ENCODE assay signal across 1 cellular context in the genomic region with DNA sequence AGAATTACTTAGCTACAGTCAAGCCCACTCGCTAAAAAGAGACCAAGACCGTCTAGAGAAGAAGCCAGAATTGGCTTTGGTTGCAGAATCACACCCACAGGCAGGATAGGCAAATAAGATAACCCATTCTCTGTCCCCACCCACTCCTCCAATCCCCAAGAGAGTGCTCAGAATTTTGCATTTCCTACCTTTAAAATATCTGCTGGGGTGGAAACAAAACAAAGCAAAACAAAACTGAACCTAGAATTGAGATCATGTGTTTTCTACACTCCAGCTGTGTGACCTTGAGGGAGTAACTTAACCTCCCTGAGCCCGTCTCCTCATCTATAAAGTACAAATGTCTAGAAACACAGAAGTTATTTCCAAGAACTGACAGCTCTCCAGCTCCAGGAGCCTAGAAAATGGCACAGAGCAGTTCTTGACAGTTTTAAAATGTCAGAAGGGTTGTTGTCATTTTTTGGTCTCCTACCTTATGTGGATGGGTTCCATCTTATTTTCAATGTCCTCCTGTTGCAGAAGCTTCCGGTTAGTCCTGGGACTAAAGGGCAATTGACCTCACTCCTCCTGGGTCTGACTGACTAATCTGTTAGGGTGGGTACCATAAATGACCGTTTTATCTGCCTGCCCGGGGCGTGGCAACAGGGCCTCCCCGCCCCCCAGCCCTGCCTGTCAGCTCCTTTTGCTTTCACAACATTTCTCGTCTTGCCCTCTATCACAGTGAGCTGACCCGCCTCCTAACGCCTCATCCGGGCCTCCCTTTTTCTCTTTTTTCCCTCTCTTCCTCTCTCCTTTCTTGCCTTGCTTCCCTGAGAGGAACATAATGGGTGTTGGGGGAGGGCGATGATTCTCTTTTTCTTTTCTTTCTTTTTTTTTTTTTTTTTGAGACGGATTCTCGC.
TF ChIP-seq lines count a peak whose summit lies in the region.

No MANE protein-coding gene starts in this region.

TF ChIP-seq in GM23338, 12 proteins besides CTCF, POLR2A, EP300 and RAD21 (continued from another document):
- TF ChIP-seq, protein P1, sequence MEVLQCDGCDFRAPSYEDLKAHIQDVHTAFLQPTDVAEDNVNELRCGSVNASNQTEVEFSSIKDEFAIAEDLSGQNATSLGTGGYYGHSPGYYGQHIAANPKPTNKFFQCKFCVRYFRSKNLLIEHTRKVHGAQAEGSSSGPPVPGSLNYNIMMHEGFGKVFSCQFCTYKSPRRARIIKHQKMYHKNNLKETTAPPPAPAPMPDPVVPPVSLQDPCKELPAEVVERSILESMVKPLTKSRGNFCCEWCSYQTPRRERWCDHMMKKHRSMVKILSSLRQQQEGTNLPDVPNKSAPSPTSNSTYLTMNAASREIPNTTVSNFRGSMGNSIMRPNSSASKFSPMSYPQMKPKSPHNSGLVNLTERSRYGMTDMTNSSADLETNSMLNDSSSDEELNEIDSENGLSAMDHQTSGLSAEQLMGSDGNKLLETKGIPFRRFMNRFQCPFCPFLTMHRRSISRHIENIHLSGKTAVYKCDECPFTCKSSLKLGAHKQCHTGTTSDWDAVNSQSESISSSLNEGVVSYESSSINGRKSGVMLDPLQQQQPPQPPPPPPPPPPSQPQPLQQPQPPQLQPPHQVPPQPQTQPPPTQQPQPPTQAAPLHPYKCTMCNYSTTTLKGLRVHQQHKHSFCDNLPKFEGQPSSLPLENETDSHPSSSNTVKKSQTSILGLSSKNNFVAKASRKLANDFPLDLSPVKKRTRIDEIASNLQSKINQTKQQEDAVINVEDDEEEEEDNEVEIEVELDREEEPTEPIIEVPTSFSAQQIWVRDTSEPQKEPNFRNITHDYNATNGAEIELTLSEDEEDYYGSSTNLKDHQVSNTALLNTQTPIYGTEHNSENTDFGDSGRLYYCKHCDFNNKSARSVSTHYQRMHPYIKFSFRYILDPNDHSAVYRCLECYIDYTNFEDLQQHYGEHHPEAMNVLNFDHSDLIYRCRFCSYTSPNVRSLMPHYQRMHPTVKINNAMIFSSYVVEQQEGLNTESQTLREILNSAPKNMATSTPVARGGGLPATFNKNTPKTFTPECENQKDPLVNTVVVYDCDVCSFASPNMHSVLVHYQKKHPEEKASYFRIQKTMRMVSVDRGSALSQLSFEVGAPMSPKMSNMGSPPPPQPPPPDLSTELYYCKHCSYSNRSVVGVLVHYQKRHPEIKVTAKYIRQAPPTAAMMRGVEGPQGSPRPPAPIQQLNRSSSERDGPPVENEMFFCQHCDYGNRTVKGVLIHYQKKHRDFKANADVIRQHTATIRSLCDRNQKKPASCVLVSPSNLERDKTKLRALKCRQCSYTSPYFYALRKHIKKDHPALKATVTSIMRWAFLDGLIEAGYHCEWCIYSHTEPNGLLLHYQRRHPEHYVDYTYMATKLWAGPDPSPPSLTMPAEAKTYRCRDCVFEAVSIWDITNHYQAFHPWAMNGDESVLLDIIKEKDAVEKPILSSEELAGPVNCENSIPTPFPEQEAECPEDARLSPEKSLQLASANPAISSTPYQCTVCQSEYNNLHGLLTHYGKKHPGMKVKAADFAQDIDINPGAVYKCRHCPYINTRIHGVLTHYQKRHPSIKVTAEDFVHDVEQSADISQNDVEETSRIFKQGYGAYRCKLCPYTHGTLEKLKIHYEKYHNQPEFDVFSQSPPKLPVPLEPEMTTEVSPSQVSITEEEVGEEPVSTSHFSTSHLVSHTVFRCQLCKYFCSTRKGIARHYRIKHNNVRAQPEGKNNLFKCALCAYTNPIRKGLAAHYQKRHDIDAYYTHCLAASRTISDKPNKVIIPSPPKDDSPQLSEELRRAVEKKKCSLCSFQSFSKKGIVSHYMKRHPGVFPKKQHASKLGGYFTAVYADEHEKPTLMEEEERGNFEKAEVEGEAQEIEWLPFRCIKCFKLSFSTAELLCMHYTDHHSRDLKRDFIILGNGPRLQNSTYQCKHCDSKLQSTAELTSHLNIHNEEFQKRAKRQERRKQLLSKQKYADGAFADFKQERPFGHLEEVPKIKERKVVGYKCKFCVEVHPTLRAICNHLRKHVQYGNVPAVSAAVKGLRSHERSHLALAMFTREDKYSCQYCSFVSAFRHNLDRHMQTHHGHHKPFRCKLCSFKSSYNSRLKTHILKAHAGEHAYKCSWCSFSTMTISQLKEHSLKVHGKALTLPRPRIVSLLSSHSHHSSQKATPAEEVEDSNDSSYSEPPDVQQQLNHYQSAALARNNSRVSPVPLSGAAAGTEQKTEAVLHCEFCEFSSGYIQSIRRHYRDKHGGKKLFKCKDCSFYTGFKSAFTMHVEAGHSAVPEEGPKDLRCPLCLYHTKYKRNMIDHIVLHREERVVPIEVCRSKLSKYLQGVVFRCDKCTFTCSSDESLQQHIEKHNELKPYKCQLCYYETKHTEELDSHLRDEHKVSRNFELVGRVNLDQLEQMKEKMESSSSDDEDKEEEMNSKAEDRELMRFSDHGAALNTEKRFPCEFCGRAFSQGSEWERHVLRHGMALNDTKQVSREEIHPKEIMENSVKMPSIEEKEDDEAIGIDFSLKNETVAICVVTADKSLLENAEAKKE (CRISPR knock-in tag; IDR thresholded peaks at IDR 0.05), result no peak
